Comparison of ENCODE assay signal across 8 cellular contexts in the genomic region with DNA sequence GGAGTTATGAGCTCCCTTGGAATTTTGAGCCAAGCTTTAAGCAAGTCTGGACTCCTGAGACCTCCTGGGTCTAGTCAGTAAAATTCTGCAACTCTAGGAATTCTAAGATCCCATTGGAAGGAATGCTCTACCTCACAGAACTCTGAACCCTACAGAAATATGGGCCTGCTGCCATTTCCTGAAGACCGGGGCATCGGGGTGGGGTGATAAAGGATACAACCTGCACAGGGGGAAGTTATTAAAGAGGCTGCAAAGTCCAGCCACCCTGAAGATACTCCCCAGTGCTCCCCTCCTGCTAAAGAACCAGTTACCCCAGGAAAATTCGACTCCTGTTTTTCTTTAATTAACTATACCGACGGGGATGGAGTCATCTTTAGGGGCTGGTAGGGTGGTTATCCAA.
DNase-seq lines count a peak whose midpoint lies in the region; ATAC-seq and TF ChIP-seq lines count a peak whose summit lies in the region.
"Had no signal": no experiment of that assay in that cellular context is flagged by ENCODE, and none has a peak within 500 bp of the region (broad histone marks: within the 10 kb centered on the region; RNA-seq: fewer than 3 reads in every experiment).

No MANE protein-coding gene starts in this region.

- H3K36me3 ChIP-seq in RWPE2 (ENCODE audit: low read depth), result peaks cover 27% of the 10 kb centered on the region

- no peaks in the 10 kb centered on the region for H3K27me3 Mint-ChIP-seq in stimulated activated naive B cell treated with anti-CD40 and anti-IgM and Interleukin-4, amounts not matched to agents 10 μg/mL and 1 μg/mL and 100 μg/mL, for 72 hours
- H3K27me3 Mint-ChIP-seq in stimulated activated naive CD8-positive, alpha-beta T cell treated with anti-CD3 and anti-CD28 coated beads, Interleukin-15, amount 100 ng/mL, for 72 hours, result no peaks in the 10 kb centered on the region

- H3K36me3 Mint-ChIP-seq in stimulated activated naive B cell treated with anti-CD40 and anti-IgM and Interleukin-4, amounts not matched to agents 10 μg/mL and 1 μg/mL and 100 μg/mL, for 72 hours, result peaks cover 21 to 61% of the 10 kb centered on the region in 2 donors

- peak overlapping the region in 1 of 2 donors; percentile 26 for H3K4me3 Mint-ChIP-seq in stimulated activated naive B cell treated with anti-CD40 and anti-IgM and Interleukin-4, amounts not matched to agents 10 μg/mL and 1 μg/mL and 100 μg/mL, for 72 hours
- no peak overlapping the region for H3K4me3 Mint-ChIP-seq in stimulated activated naive CD8-positive, alpha-beta T cell treated with anti-CD3 and anti-CD28 coated beads, Interleukin-15, amount 100 ng/mL, for 72 hours

- peaks cover 31 to 56% of the 10 kb centered on the region in 2 donors for H3K4me1 Mint-ChIP-seq in stimulated activated naive B cell treated with anti-CD40 and anti-IgM and Interleukin-4, amounts not matched to agents 10 μg/mL and 1 μg/mL and 100 μg/mL, for 72 hours
- peaks cover 75% of the 10 kb centered on the region for H3K4me1 Mint-ChIP-seq in stimulated activated naive CD8-positive, alpha-beta T cell treated with anti-CD3 and anti-CD28 coated beads, Interleukin-15, amount 100 ng/mL, for 72 hours

- H3K4me3 ChIP-seq in RWPE2 (ENCODE audit: severe bottlenecking), result peak overlapping the region; percentile 59
- H3K4me3 ChIP-seq in fibroblast of pulmonary artery (replicated peaks; ENCODE audit: low read depth, low read length), result peak overlapping the region; percentile 92
- H3K4me3 ChIP-seq: mucosa of descending colon had no signal

- peak overlapping the region; percentile 25 for H3K27ac Mint-ChIP-seq in stimulated activated naive B cell treated with anti-CD40 and anti-IgM and Interleukin-4, amounts not matched to agents 10 μg/mL and 1 μg/mL and 100 μg/mL, for 72 hours
- no peak overlapping the region for H3K27ac Mint-ChIP-seq in stimulated activated naive CD8-positive, alpha-beta T cell treated with anti-CD3 and anti-CD28 coated beads, Interleukin-15, amount 100 ng/mL, for 72 hours

- H3K27ac ChIP-seq in RWPE2 (ENCODE audit: poor library complexity, severe bottlenecking), result peak overlapping the region; percentile 69

- no peaks in the 10 kb centered on the region for H3K4me1 ChIP-seq in RWPE2 (ENCODE audit: insufficient read depth, poor library complexity, severe bottlenecking)

- H3K27me3 ChIP-seq in RWPE2 (ENCODE audit: insufficient read depth, poor library complexity, severe bottlenecking), result no peaks in the 10 kb centered on the region

- peaks cover 2 to 4% of the 10 kb centered on the region in 2 donors for H3K9me3 Mint-ChIP-seq in stimulated activated naive B cell treated with anti-CD40 and anti-IgM and Interleukin-4, amounts not matched to agents 10 μg/mL and 1 μg/mL and 100 μg/mL, for 72 hours
- H3K9me3 Mint-ChIP-seq in stimulated activated naive CD8-positive, alpha-beta T cell treated with anti-CD3 and anti-CD28 coated beads, Interleukin-15, amount 100 ng/mL, for 72 hours, result no peaks in the 10 kb centered on the region

- no peak for TF ChIP-seq CTCF in RWPE2 (IDR thresholded peaks at IDR 0.05; ENCODE audit: poor library complexity, severe bottlenecking)
- no peak for TF ChIP-seq CTCF in fibroblast of pulmonary artery (IDR thresholded peaks at IDR 0.05; ENCODE audit: low read length, missing control alignments)

- H3K9me3 ChIP-seq in RWPE2 (ENCODE audit: severe bottlenecking), result no peaks in the 10 kb centered on the region
- H3K9me3 ChIP-seq: mucosa of descending colon had no signal

- no peak for ATAC-seq in RWPE2 (ENCODE audit: low read depth)
- no peak for ATAC-seq in stimulated activated naive B cell treated with anti-CD40 and anti-IgM and Interleukin-4, amounts not matched to agents 10 μg/mL and 1 μg/mL and 100 μg/mL, for 72 hours (replicated peaks)
- no peak for ATAC-seq in stimulated activated naive CD8-positive, alpha-beta T cell treated with anti-CD3 and anti-CD28 coated beads, Interleukin-15, amount 100 ng/mL, for 72 hours

- no peak for DNase-seq in RWPE2 (ENCODE audit: low spot score)
- no peak for DNase-seq in fibroblast of pulmonary artery (ENCODE audit: low read depth)
- no peak for DNase-seq in stimulated activated naive B cell treated with anti-CD40 and anti-IgM and Interleukin-4, amounts not matched to agents 10 μg/mL and 1 μg/mL and 100 μg/mL, for 72 hours
- no peak for DNase-seq in stimulated activated naive CD8-positive, alpha-beta T cell treated with anti-CD3 and anti-CD28 coated beads, Interleukin-15, amount 100 ng/mL, for 72 hours
- no peak for DNase-seq in cerebellar cortex (ENCODE audit: low spot score)
- no peak for DNase-seq in D341Med (ENCODE audit: low spot score)
- DNase-seq: activated CD4-positive, alpha-beta T cell treated with anti-CD3 and anti-CD28 coated beads, Interleukin-2, amount 50 U/mL, for 4 hours had no signal
